ENCODE assay signal across 6 cellular contexts in genomic region chr18:76398295-76398694, GRCh38.
"Had no signal": no experiment of that assay in that cellular context is flagged by ENCODE, and none has a peak within 500 bp of the region (broad histone marks: within the 10 kb centered on the region; RNA-seq: fewer than 3 reads in every experiment).

No MANE protein-coding gene starts in this region.

- H3K27me3 Mint-ChIP-seq: naive B cell; stimulated activated naive CD8-positive, alpha-beta T cell treated with anti-CD3 and anti-CD28 coated beads, Interleukin-15, Interleukin-2, amounts not matched to agents 100 ng/mL and 50 ng/mL, for 24 hours had no signal

- H3K27me3 ChIP-seq: ascending aorta had no signal

- H3K27ac ChIP-seq: ascending aorta, VCaP had no signal

- H3K27ac Mint-ChIP-seq: activated naive CD4-positive, alpha-beta T cell treated with anti-CD3 and anti-CD28 coated beads, Interleukin-2, amount 10 ng/mL, durations not matched to agents 7 days and 5 days; activated T-helper 2 cell treated with anti-CD3 and anti-CD28 coated beads, Interferon-gamma antibody, Interleukin-2, Interleukin-4, amounts not matched to agents 10 μg/mL and 5 μg/mL and 100 μg/mL, durations not matched to agents 14 hours and 24 hours and 36 hours; stimulated activated naive CD8-positive, alpha-beta T cell treated with anti-CD3 and anti-CD28 coated beads, Interleukin-15, Interleukin-2, amounts not matched to agents 100 ng/mL and 50 ng/mL, for 24 hours had no signal

- H3K4me1 ChIP-seq: ascending aorta had no signal

- H3K4me3 ChIP-seq: ascending aorta had no signal

- H3K9me3 Mint-ChIP-seq: activated naive CD4-positive, alpha-beta T cell treated with anti-CD3 and anti-CD28 coated beads, Interleukin-2, amount 10 ng/mL, durations not matched to agents 7 days and 5 days; activated T-helper 2 cell treated with anti-CD3 and anti-CD28 coated beads, Interferon-gamma antibody, Interleukin-2, Interleukin-4, amounts not matched to agents 10 μg/mL and 5 μg/mL and 100 μg/mL, durations not matched to agents 14 hours and 24 hours and 36 hours; naive B cell; stimulated activated naive CD8-positive, alpha-beta T cell treated with anti-CD3 and anti-CD28 coated beads, Interleukin-15, Interleukin-2, amounts not matched to agents 100 ng/mL and 50 ng/mL, for 24 hours had no signal

- H3K36me3 Mint-ChIP-seq: activated naive CD4-positive, alpha-beta T cell treated with anti-CD3 and anti-CD28 coated beads, Interleukin-2, amount 10 ng/mL, durations not matched to agents 7 days and 5 days had no signal

- H3K4me3 Mint-ChIP-seq: activated naive CD4-positive, alpha-beta T cell treated with anti-CD3 and anti-CD28 coated beads, Interleukin-2, amount 10 ng/mL, durations not matched to agents 7 days and 5 days; stimulated activated naive CD8-positive, alpha-beta T cell treated with anti-CD3 and anti-CD28 coated beads, Interleukin-15, Interleukin-2, amounts not matched to agents 100 ng/mL and 50 ng/mL, for 24 hours had no signal

- H3K9me3 ChIP-seq: ascending aorta had no signal
